ENCODE assay signal across 9 cellular contexts in the genomic region with DNA sequence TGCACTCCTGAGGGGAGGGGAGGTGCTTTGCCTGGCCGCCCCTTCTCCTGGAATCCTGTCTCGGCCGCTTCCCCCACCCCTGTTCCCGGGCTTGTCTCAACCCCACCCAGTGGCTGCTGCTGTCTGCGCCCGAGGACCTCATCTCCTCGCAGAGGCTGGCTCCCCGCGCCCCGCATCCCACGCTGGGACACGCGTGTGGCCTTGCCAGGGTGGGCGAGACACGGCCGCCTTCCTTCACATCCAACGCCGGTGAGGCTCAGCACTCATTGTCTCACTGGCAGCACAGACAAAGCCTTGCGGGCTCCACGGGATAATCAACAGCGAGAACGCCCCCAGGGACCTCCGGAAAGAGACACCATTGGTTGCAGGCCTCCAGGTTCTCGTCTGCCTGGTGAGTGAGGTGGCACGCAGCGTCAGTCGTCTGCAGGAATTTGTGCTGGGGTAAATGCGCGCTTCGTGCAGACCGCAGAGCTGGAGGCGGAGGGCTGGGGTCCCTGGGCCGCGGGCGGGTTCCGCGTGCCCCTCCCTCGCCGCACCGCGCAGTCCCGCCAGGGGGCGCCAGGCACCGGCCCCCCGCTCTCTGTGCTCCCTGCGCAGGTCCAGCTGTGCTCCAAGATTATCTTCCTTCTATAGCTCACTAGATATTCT. TPM values are rescaled to one million over a fixed set of nuclear protein-coding genes. Genes with fewer than 3 reads are reported as not detected.
DNase-seq lines count a peak whose midpoint lies in the region; ATAC-seq lines count a peak whose summit lies in the region.
"Had no signal": no experiment of that assay in that cellular context is flagged by ENCODE, and none has a peak within 500 bp of the region (broad histone marks: within the 10 kb centered on the region; RNA-seq: fewer than 3 reads in every experiment).

No MANE protein-coding gene starts in this region.

- no peak overlapping the region for H3K27ac ChIP-seq in right cardiac atrium (ENCODE audit: low read length)

- 4% methylated on average over 46 of the region's 46 CpGs for WGBS in right cardiac atrium

- ATAC-seq in right cardiac atrium (peak; percentile 16 to 51), HG03521 (IDR thresholded peaks at IDR 0.05; ENCODE audit: unreplicated experiment) (no peak)
- ATAC-seq in stimulated activated effector memory CD8-positive, alpha-beta T cell treated with anti-CD3 and anti-CD28 coated beads, Interleukin-12 subunit alpha, Interleukin-12 subunit beta, amount 100 ng/mL, for 72 hours = peak; percentile 43

- no peak overlapping the region for H3K4me3 ChIP-seq in right cardiac atrium (ENCODE audit: low read length)

- H3K4me3 Mint-ChIP-seq in activated T-helper 1 cell treated with anti-CD3 and anti-CD28 coated beads, Interleukin-12 subunit alpha, Interleukin-12 subunit beta, Interleukin-2, Interleukin-4 antibody, amounts not matched to agents 30 ng/mL and 10 ng/mL and 1 ng/mL, durations not matched to agents 14 hours and 24 hours and 36 hours = no peak overlapping the region
- H3K4me3 Mint-ChIP-seq in stimulated activated effector memory CD8-positive, alpha-beta T cell treated with anti-CD3 and anti-CD28 coated beads, Interleukin-12 subunit alpha, Interleukin-12 subunit beta, amount 100 ng/mL, for 72 hours = no peak overlapping the region
- H3K4me3 Mint-ChIP-seq: activated naive CD4-positive, alpha-beta T cell treated with anti-CD3 and anti-CD28 coated beads, Interleukin-2, amount 50 U/mL, for 24 hours had no signal

- H3K27me3 Mint-ChIP-seq in activated T-helper 1 cell treated with anti-CD3 and anti-CD28 coated beads, Interleukin-12 subunit alpha, Interleukin-12 subunit beta, Interleukin-2, Interleukin-4 antibody, amounts not matched to agents 30 ng/mL and 10 ng/mL and 1 ng/mL, durations not matched to agents 14 hours and 24 hours and 36 hours (ENCODE audit: insufficient read depth) = peaks cover 24% of the 10 kb centered on the region

- no peaks in the 10 kb centered on the region for H3K9me3 Mint-ChIP-seq in activated T-helper 1 cell treated with anti-CD3 and anti-CD28 coated beads, Interleukin-12 subunit alpha, Interleukin-12 subunit beta, Interleukin-2, Interleukin-4 antibody, amounts not matched to agents 30 ng/mL and 10 ng/mL and 1 ng/mL, durations not matched to agents 14 hours and 24 hours and 36 hours
- H3K9me3 Mint-ChIP-seq in stimulated activated effector memory CD8-positive, alpha-beta T cell treated with anti-CD3 and anti-CD28 coated beads, Interleukin-12 subunit alpha, Interleukin-12 subunit beta, amount 100 ng/mL, for 72 hours = no peaks in the 10 kb centered on the region
- H3K9me3 Mint-ChIP-seq: activated naive CD4-positive, alpha-beta T cell treated with anti-CD3 and anti-CD28 coated beads, Interleukin-2, amount 50 U/mL, for 24 hours had no signal

- in situ Hi-C loops in ACHN (cut with HindIII; ENCODE audit: low pct_ligation_motif_present, low pct_unique_long_range_greater_than_20kb, low sequenced_read_pairs) = no loop called here

- H3K36me3 Mint-ChIP-seq in activated T-helper 1 cell treated with anti-CD3 and anti-CD28 coated beads, Interleukin-12 subunit alpha, Interleukin-12 subunit beta, Interleukin-2, Interleukin-4 antibody, amounts not matched to agents 30 ng/mL and 10 ng/mL and 1 ng/mL, durations not matched to agents 14 hours and 24 hours and 36 hours (ENCODE audit: low read depth) = no peaks in the 10 kb centered on the region
- peaks cover 4% of the 10 kb centered on the region for H3K36me3 Mint-ChIP-seq in stimulated activated effector memory CD8-positive, alpha-beta T cell treated with anti-CD3 and anti-CD28 coated beads, Interleukin-12 subunit alpha, Interleukin-12 subunit beta, amount 100 ng/mL, for 72 hours
- H3K36me3 Mint-ChIP-seq: activated naive CD4-positive, alpha-beta T cell treated with anti-CD3 and anti-CD28 coated beads, Interleukin-2, amount 50 U/mL, for 24 hours had no signal

- DNase-seq in 8988T = peak; percentile 42
- peak; percentile 25 for DNase-seq in GM19238 (ENCODE audit: insufficient read length, low spot score)
- peak; percentile 11 for DNase-seq in activated T-helper 1 cell treated with anti-CD3 and anti-CD28 coated beads, Interleukin-12 subunit alpha, Interleukin-12 subunit beta, Interleukin-2, Interleukin-4 antibody, amounts not matched to agents 30 ng/mL and 10 ng/mL and 1 ng/mL, durations not matched to agents 14 hours and 24 hours and 36 hours (ENCODE audit: low spot score)
- peak in 1 of 3 donors; percentile 60 for DNase-seq in right cardiac atrium
- peak in 1 of 2 donors; percentile 59 for DNase-seq in stimulated activated effector memory CD8-positive, alpha-beta T cell treated with anti-CD3 and anti-CD28 coated beads, Interleukin-12 subunit alpha, Interleukin-12 subunit beta, amount 100 ng/mL, for 72 hours (ENCODE audit: low spot score in 2 of 2)
- DNase-seq in stimulated activated naive CD4-positive, alpha-beta T cell treated with Interleukin-2 at 50 U/mL for 16 hours (lab: John Stamatoyannopoulos, UW) = no peak
- DNase-seq in ACHN = no peak

- no peaks in the 10 kb centered on the region for H3K9me3 ChIP-seq in right cardiac atrium (ENCODE audit: control insufficient read depth, low read length)

- no peak overlapping the region for H3K27ac Mint-ChIP-seq in activated T-helper 1 cell treated with anti-CD3 and anti-CD28 coated beads, Interleukin-12 subunit alpha, Interleukin-12 subunit beta, Interleukin-2, Interleukin-4 antibody, amounts not matched to agents 30 ng/mL and 10 ng/mL and 1 ng/mL, durations not matched to agents 14 hours and 24 hours and 36 hours
- H3K27ac Mint-ChIP-seq in stimulated activated effector memory CD8-positive, alpha-beta T cell treated with anti-CD3 and anti-CD28 coated beads, Interleukin-12 subunit alpha, Interleukin-12 subunit beta, amount 100 ng/mL, for 72 hours = no peak overlapping the region
- H3K27ac Mint-ChIP-seq: activated naive CD4-positive, alpha-beta T cell treated with anti-CD3 and anti-CD28 coated beads, Interleukin-2, amount 50 U/mL, for 24 hours had no signal

- intact Hi-C loops in activated T-helper 1 cell treated with anti-CD3 and anti-CD28 coated beads, Interleukin-12 subunit alpha, Interleukin-12 subunit beta, Interleukin-2, Interleukin-4 antibody, amounts not matched to agents 30 ng/mL and 10 ng/mL and 1 ng/mL, durations not matched to agents 14 hours and 24 hours and 36 hours (cut with micrococcal nuclease) = no loop called here
- intact Hi-C loops in right cardiac atrium (cut with DNase I) = no loop called here

- H3K4me1 Mint-ChIP-seq in activated T-helper 1 cell treated with anti-CD3 and anti-CD28 coated beads, Interleukin-12 subunit alpha, Interleukin-12 subunit beta, Interleukin-2, Interleukin-4 antibody, amounts not matched to agents 30 ng/mL and 10 ng/mL and 1 ng/mL, durations not matched to agents 14 hours and 24 hours and 36 hours (ENCODE audit: low read depth) = peaks cover 17% of the 10 kb centered on the region
- H3K4me1 Mint-ChIP-seq in stimulated activated effector memory CD8-positive, alpha-beta T cell treated with anti-CD3 and anti-CD28 coated beads, Interleukin-12 subunit alpha, Interleukin-12 subunit beta, amount 100 ng/mL, for 72 hours = peaks cover 18% of the 10 kb centered on the region
- H3K4me1 Mint-ChIP-seq: activated naive CD4-positive, alpha-beta T cell treated with anti-CD3 and anti-CD28 coated beads, Interleukin-2, amount 50 U/mL, for 24 hours had no signal

- H3K27me3 ChIP-seq in right cardiac atrium (ENCODE audit: control insufficient read depth, insufficient read depth) = no peaks in the 10 kb centered on the region

- H3K4me1 ChIP-seq in right cardiac atrium (ENCODE audit: control insufficient read depth, insufficient read depth, low read length) = no peaks in the 10 kb centered on the region

RNA-seq across cellular contexts. Expression of gene CCDC177, which starts 26.8 kb away (rescaled TPM):
- total RNA-seq in activated T-helper 1 cell treated with anti-CD3 and anti-CD28 coated beads, Interleukin-12 subunit alpha, Interleukin-12 subunit beta, Interleukin-2, Interleukin-4 antibody, amounts not matched to agents 30 ng/mL and 10 ng/mL and 1 ng/mL, durations not matched to agents 14 hours and 24 hours and 36 hours = 0.08 TPM in 1 of 2 replicates, not detected in the other
- total RNA-seq in right cardiac atrium = not detected
- not detected for polyA plus RNA-seq in right cardiac atrium

Comparison
In these comparisons a context has a peak if more than half of its experiments do, and no peak if none do; other contexts are left out.
1. DNase-seq: peak in 8988T (single experiment), GM19238 (single experiment) and activated T-helper 1 cell treated with anti-CD3 and anti-CD28 coated beads, Interleukin-12 subunit alpha, Interleukin-12 subunit beta, Interleukin-2, Interleukin-4 antibody, amounts not matched to agents 30 ng/mL and 10 ng/mL and 1 ng/mL, durations not matched to agents 14 hours and 24 hours and 36 hours (single experiment); none in stimulated activated naive CD4-positive, alpha-beta T cell treated with Interleukin-2 at 50 U/mL for 16 hours (single experiment) and ACHN (single experiment).